In the genomic region with DNA sequence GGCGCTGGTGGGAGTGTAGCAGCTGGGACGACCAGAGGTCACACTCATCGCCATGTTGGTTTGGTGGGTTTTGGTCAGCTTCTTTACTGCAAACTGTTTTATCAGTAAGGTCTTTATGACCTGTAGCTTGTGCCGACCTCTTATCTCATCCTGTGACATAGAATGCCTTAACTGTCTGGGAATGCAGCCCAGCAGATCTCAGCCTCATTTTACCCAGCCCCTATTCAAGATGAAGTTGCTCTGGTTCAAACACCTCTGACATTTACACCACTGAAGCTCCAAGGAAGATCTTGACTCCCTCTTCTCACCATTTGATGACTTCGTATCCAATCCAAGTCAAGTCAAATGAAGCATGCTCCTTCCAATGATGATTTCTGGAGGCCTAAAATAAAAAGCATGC, we compare ENCODE assay signal across 14 cellular contexts. TPM values are rescaled to one million over a fixed set of nuclear protein-coding genes. Genes with fewer than 3 reads are reported as not detected.
DNase-seq lines count a peak whose midpoint lies in the region; ATAC-seq and TF ChIP-seq lines count a peak whose summit lies in the region.
"Had no signal": no experiment of that assay in that cellular context is flagged by ENCODE, and none has a peak within 500 bp of the region (broad histone marks: within the 10 kb centered on the region; RNA-seq: fewer than 3 reads in every experiment).

No MANE protein-coding gene starts in this region.

- peaks cover 30% of the 10 kb centered on the region for H3K79me2 ChIP-seq in mammary epithelial cell (ENCODE audit: insufficient read depth, low read length)

- no peak for TF ChIP-seq CTCF in breast epithelium (IDR thresholded peaks at IDR 0.05)
- no peak for TF ChIP-seq CTCF in mammary epithelial cell (conservative IDR thresholded peaks at IDR 0.05 in 1 of 2, IDR thresholded peaks at IDR 0.05 in 1 of 2; ENCODE audit: extremely low read depth in 1 of 2, insufficient read depth in 1 of 2, low read depth in 1 of 2, low read length in 2 of 2)
- TF ChIP-seq CTCF in vagina (IDR thresholded peaks at IDR 0.05) = no peak

- no peaks in the 10 kb centered on the region for H3K27me3 ChIP-seq in breast epithelium
- no peaks in the 10 kb centered on the region for H3K27me3 ChIP-seq in mammary epithelial cell (ENCODE audit: insufficient read depth, low read length)
- no peaks in the 10 kb centered on the region for H3K27me3 ChIP-seq in vagina
- H3K27me3 ChIP-seq: heart left ventricle had no signal

- H3K9me3 Mint-ChIP-seq in activated T-helper 2 cell treated with anti-CD3 and anti-CD28 coated beads, Interferon-gamma antibody, Interleukin-2, Interleukin-4, amounts not matched to agents 10 μg/mL and 5 μg/mL and 100 μg/mL, durations not matched to agents 14 hours and 24 hours and 36 hours = no peaks in the 10 kb centered on the region
- no peaks in the 10 kb centered on the region for H3K9me3 Mint-ChIP-seq in naive B cell

- H4K20me1 ChIP-seq in mammary epithelial cell (ENCODE audit: insufficient read depth, low read length) = no peaks in the 10 kb centered on the region

- no peak overlapping the region for H3K4me2 ChIP-seq in mammary epithelial cell (ENCODE audit: insufficient read depth, low read depth, low read length)

- peaks cover 20% of the 10 kb centered on the region for H3K36me3 Mint-ChIP-seq in activated T-helper 2 cell treated with anti-CD3 and anti-CD28 coated beads, Interferon-gamma antibody, Interleukin-2, Interleukin-4, amounts not matched to agents 10 μg/mL and 5 μg/mL and 100 μg/mL, durations not matched to agents 14 hours and 24 hours and 36 hours (ENCODE audit: low read depth)
- peaks cover 0 to 10% of the 10 kb centered on the region in 2 donors for H3K36me3 Mint-ChIP-seq in naive B cell

- H3K4me1 ChIP-seq in breast epithelium = peaks cover 7 to 14% of the 10 kb centered on the region in 2 donors
- H3K4me1 ChIP-seq in mammary epithelial cell (ENCODE audit: insufficient read depth, low read length) = peaks cover 26% of the 10 kb centered on the region
- H3K4me1 ChIP-seq in vagina = peaks cover 40% of the 10 kb centered on the region

- no peaks in the 10 kb centered on the region for H3K27me3 Mint-ChIP-seq in activated T-helper 2 cell treated with anti-CD3 and anti-CD28 coated beads, Interferon-gamma antibody, Interleukin-2, Interleukin-4, amounts not matched to agents 10 μg/mL and 5 μg/mL and 100 μg/mL, durations not matched to agents 14 hours and 24 hours and 36 hours (ENCODE audit: low read depth)
- H3K27me3 Mint-ChIP-seq in naive B cell = no peaks in the 10 kb centered on the region

- H3K27ac ChIP-seq in breast epithelium (peak overlapping the region; percentile 33 to 93), mammary epithelial cell (ENCODE audit: insufficient read depth, low read depth, low read length) (no peak overlapping the region), vagina (peak overlapping the region; percentile 46)

- no peak overlapping the region for H3K4me3 ChIP-seq in breast epithelium
- H3K4me3 ChIP-seq in mammary epithelial cell (replicated peaks in 1 of 3; ENCODE audit: insufficient read depth in 1 of 3, low read depth in 2 of 3, low read length in 3 of 3) = no peak overlapping the region
- no peak overlapping the region for H3K4me3 ChIP-seq in vagina

- no peak overlapping the region for H3K27ac Mint-ChIP-seq in activated T-helper 2 cell treated with anti-CD3 and anti-CD28 coated beads, Interferon-gamma antibody, Interleukin-2, Interleukin-4, amounts not matched to agents 10 μg/mL and 5 μg/mL and 100 μg/mL, durations not matched to agents 14 hours and 24 hours and 36 hours
- peak overlapping the region in 2 of 6 donors; percentile 34 to 64 for H3K27ac Mint-ChIP-seq in naive B cell

- peaks cover 25% of the 10 kb centered on the region for H3K4me1 Mint-ChIP-seq in activated T-helper 2 cell treated with anti-CD3 and anti-CD28 coated beads, Interferon-gamma antibody, Interleukin-2, Interleukin-4, amounts not matched to agents 10 μg/mL and 5 μg/mL and 100 μg/mL, durations not matched to agents 14 hours and 24 hours and 36 hours (ENCODE audit: low read depth)
- peaks cover 8 to 39% (median 39%) of the 10 kb centered on the region in 3 donors for H3K4me1 Mint-ChIP-seq in naive B cell

- intact Hi-C loops in breast epithelium (cut with DNase I; ENCODE audit: low total_unique reads) (no loop called here), mammary epithelial cell (cut with micrococcal nuclease) (no loop called here), vagina (cut with DNase I) (loop anchor here (5.0 to 10.0 kb wide), 2 partner anchors 40 to 783 kb away; partner anchors contain the start of genes EIF3B and MAFK)
- intact Hi-C loops in activated T-helper 2 cell treated with anti-CD3 and anti-CD28 coated beads, Interferon-gamma antibody, Interleukin-2, Interleukin-4, amounts not matched to agents 10 μg/mL and 5 μg/mL and 100 μg/mL, durations not matched to agents 14 hours and 24 hours and 36 hours (cut with micrococcal nuclease) = loop anchor here (10.0 kb wide), 2 partner anchors 673 to 833 kb away; partner anchors contain the start of genes CHST12, MRM2 and NUDT1

- H3K4me3 Mint-ChIP-seq in activated T-helper 2 cell treated with anti-CD3 and anti-CD28 coated beads, Interferon-gamma antibody, Interleukin-2, Interleukin-4, amounts not matched to agents 10 μg/mL and 5 μg/mL and 100 μg/mL, durations not matched to agents 14 hours and 24 hours and 36 hours (ENCODE audit: low read depth) = peak overlapping the region; percentile 13
- H3K4me3 Mint-ChIP-seq in naive B cell = peak overlapping the region in 6 of 8 donors; percentile 4 to 89 (median 84)

- TF ChIP-seq POLR2A in breast epithelium (IDR thresholded peaks at IDR 0.05) (no peak), vagina (IDR thresholded peaks at IDR 0.05) (no peak)

- H3K9me3 ChIP-seq in breast epithelium (no peaks in the 10 kb centered on the region), mammary epithelial cell (replicated peaks; ENCODE audit: insufficient read depth, low read length) (no peaks in the 10 kb centered on the region), vagina (no peaks in the 10 kb centered on the region)
- H3K9me3 ChIP-seq: heart left ventricle had no signal

- 100% methylated on average over 5 of the region's 5 CpGs for WGBS in mammary epithelial cell (ENCODE audit: low coverage, missing lambda C conversion rate)

- no peak for ATAC-seq in naive B cell (ENCODE audit: low read depth in 2 of 2)
- no peak for ATAC-seq in HG03469 (IDR thresholded peaks at IDR 0.05; ENCODE audit: unreplicated experiment)
- ATAC-seq: heart left ventricle, right cardiac atrium had no signal

- dilution Hi-C loops in mammary epithelial cell (cut with HindIII; ENCODE audit: low sequenced_read_pairs) = no loop called here

- BruUV-seq in mammary epithelial cell (replicated peaks; lab: Mats Ljungman, UMichigan) = no TSS peak

- no peak overlapping the region for H2AFZ ChIP-seq in mammary epithelial cell (ENCODE audit: low read depth, low read length)

- in situ Hi-C loops in mammary epithelial cell (cut with MboI; ENCODE audit: low sequenced_read_pairs in 2 of 2) = loop anchor here in 1 of 2 donors (25.0 kb wide), 1 partner anchor 790 kb away; the partner anchor contains the start of gene EIF3B

- H3K36me3 ChIP-seq in breast epithelium = no peaks in the 10 kb centered on the region
- H3K36me3 ChIP-seq in mammary epithelial cell (ENCODE audit: insufficient read depth, low read length) = peaks cover 3% of the 10 kb centered on the region
- peaks cover 0 to 7% of the 10 kb centered on the region in 2 donors for H3K36me3 ChIP-seq in vagina

- CTCF ChIA-PET in mammary epithelial cell (lab: Charles Lee; ENCODE audit: low non-redundant PET) = no interaction called here

- DNase-seq in breast epithelium (ENCODE audit: low spot score in 2 of 2) = no peak
- DNase-seq in mammary epithelial cell = no peak
- no peak for DNase-seq in activated T-helper 2 cell treated with anti-CD3 and anti-CD28 coated beads, Interferon-gamma antibody, Interleukin-2, Interleukin-4, amounts not matched to agents 10 μg/mL and 5 μg/mL and 100 μg/mL, durations not matched to agents 14 hours and 24 hours and 36 hours (ENCODE audit: low spot score)
- no peak for DNase-seq in naive B cell
- DNase-seq in vagina (ENCODE audit: extremely low spot score in 2 of 2) = no peak
- DNase-seq in DMS79 (lab: John Stamatoyannopoulos, UW) = no peak
- no peak for DNase-seq in RKO (ENCODE audit: low spot score)
- DNase-seq: DMS79 treated with DMSO at 0.1 percent for 48 hours, erythroblast, heart left ventricle, kidney glomerular epithelial cell, NCI-H1417 treated with DMSO at 0.1 percent for 48 hours had no signal

- H3K9ac ChIP-seq in mammary epithelial cell (ENCODE audit: insufficient read depth, low read length) = no peak overlapping the region

RNA-seq across cellular contexts. Expression of gene PSMG3, which starts 2.3 kb away (rescaled TPM):
- total RNA-seq in breast epithelium = 10 to 100 TPM; 32.6 to 52.8 (median 45.4) TPM
- 10 to 100 TPM; 25.8 to 34.0 TPM for total RNA-seq in mammary epithelial cell
- polyA plus RNA-seq in mammary epithelial cell = 70.4 TPM
- 14.2 TPM for polyA minus RNA-seq in mammary epithelial cell
- total RNA-seq in activated T-helper 2 cell treated with anti-CD3 and anti-CD28 coated beads, Interferon-gamma antibody, Interleukin-2, Interleukin-4, amounts not matched to agents 10 μg/mL and 5 μg/mL and 100 μg/mL, durations not matched to agents 14 hours and 24 hours and 36 hours = 44.5 and 45.9 TPM in 2 replicates
- polyA plus RNA-seq in naive B cell (ENCODE audit: low read depth in 6 of 6) = 10 to 100 TPM; 24.2 to 43.4 (median 38.6) TPM
- total RNA-seq in vagina = 49.6 TPM

RNA-seq across cellular contexts. Expression of gene TMEM184A, which starts 16.1 kb away (rescaled TPM):
- total RNA-seq in breast epithelium (1 to 10 TPM in 2 of 3 donors, not detected in 1; 6.6 to 8.2 TPM), mammary epithelial cell (10 to 100 TPM in 1 of 2 donors, 1 to 10 TPM in 1; 9.2 to 15.1 TPM), vagina (129 TPM)
- polyA plus RNA-seq in mammary epithelial cell (5.5 TPM), naive B cell (ENCODE audit: low read depth in 6 of 6) (under 1 TPM in 1 of 6 donors, not detected in 5; 0.16 TPM)
- 8.4 TPM for polyA minus RNA-seq in mammary epithelial cell
- 0.23 TPM in 1 of 2 replicates, not detected in the other for total RNA-seq in activated T-helper 2 cell treated with anti-CD3 and anti-CD28 coated beads, Interferon-gamma antibody, Interleukin-2, Interleukin-4, amounts not matched to agents 10 μg/mL and 5 μg/mL and 100 μg/mL, durations not matched to agents 14 hours and 24 hours and 36 hours

RNA-seq across cellular contexts. Expression of gene MAFK, which starts 41.6 kb away (rescaled TPM):
- total RNA-seq in breast epithelium (10 to 100 TPM; 14.4 to 25.9 (median 25.2) TPM), mammary epithelial cell (10 to 100 TPM; 10.5 to 23.4 TPM), vagina (30.0 TPM)
- polyA plus RNA-seq in mammary epithelial cell (3.1 TPM), naive B cell (ENCODE audit: low read depth in 6 of 6) (1 to 10 TPM in 1 of 6 donors, under 1 TPM in 5; 0.36 to 1.2 (median 0.66) TPM)
- 10.2 TPM for polyA minus RNA-seq in mammary epithelial cell
- total RNA-seq in activated T-helper 2 cell treated with anti-CD3 and anti-CD28 coated beads, Interferon-gamma antibody, Interleukin-2, Interleukin-4, amounts not matched to agents 10 μg/mL and 5 μg/mL and 100 μg/mL, durations not matched to agents 14 hours and 24 hours and 36 hours = 29.6 and 30.4 TPM in 2 replicates

Comparison
In these comparisons a context has a peak if more than half of its experiments do, and no peak if none do; other contexts are left out.
1. intact Hi-C loops: an anchor here in activated T-helper 2 cell treated with anti-CD3 and anti-CD28 coated beads, Interferon-gamma antibody, Interleukin-2, Interleukin-4, amounts not matched to agents 10 μg/mL and 5 μg/mL and 100 μg/mL, durations not matched to agents 14 hours and 24 hours and 36 hours (10.0 kb wide) and vagina (5.0 to 10.0 kb wide); none called in breast epithelium and mammary epithelial cell.